8 cellular contexts compared by ENCODE assay signal in genomic region chr10:12042409-12042796, GRCh38. TPM values are rescaled to one million over a fixed set of nuclear protein-coding genes. Genes with fewer than 3 reads are reported as not detected.
DNase-seq lines count a peak whose midpoint lies in the region; ATAC-seq and TF ChIP-seq lines count a peak whose summit lies in the region.

No MANE protein-coding gene starts in this region.

- H3K4me1 Mint-ChIP-seq in activated CD8-positive, alpha-beta T cell treated with anti-CD3 and anti-CD28 coated beads for 36 hours (ENCODE audit: low read depth): peaks cover 33% of the 10 kb centered on the region
- peaks cover 30% of the 10 kb centered on the region for H3K4me1 Mint-ChIP-seq in nephron progenitor cell

- no peaks in the 10 kb centered on the region for H3K9me3 Mint-ChIP-seq in activated CD8-positive, alpha-beta T cell treated with anti-CD3 and anti-CD28 coated beads for 36 hours
- peaks cover 5% of the 10 kb centered on the region for H3K9me3 Mint-ChIP-seq in nephron progenitor cell

- no peaks in the 10 kb centered on the region for H3K9me3 ChIP-seq in thyroid gland

- H3K4me3 ChIP-seq in thyroid gland (replicated peaks in 1 of 3): peak overlapping the region; percentile 81 to 93 (median 84)

- POLR2A ChIA-PET in activated CD8-positive, alpha-beta T cell treated with anti-CD3 and anti-CD28 coated beads for 36 hours (lab: Charles Lee): interaction anchor here (0.6 to 3.2 kb wide), 15 partner anchors 11 to 448 kb away, joined by 3 to 26 read pairs (median 4); partner anchors contain the start of genes CDC123, DHTKD1 and NUDT5

- H3K4me3 Mint-ChIP-seq in activated CD8-positive, alpha-beta T cell treated with anti-CD3 and anti-CD28 coated beads for 36 hours: peak overlapping the region; percentile 100
- H3K4me3 Mint-ChIP-seq in nephron progenitor cell: peak overlapping the region; percentile 99

- no peaks in the 10 kb centered on the region for H3K27me3 ChIP-seq in thyroid gland

- TF ChIP-seq CTCF in activated CD8-positive, alpha-beta T cell treated with anti-CD3 and anti-CD28 coated beads for 36 hours (IDR thresholded peaks at IDR 0.05): no peak
- no peak for TF ChIP-seq CTCF in nephron progenitor cell (IDR thresholded peaks at IDR 0.05)
- no peak for TF ChIP-seq CTCF in thyroid gland (IDR thresholded peaks at IDR 0.05)

- intact Hi-C loops in Right ventricle myocardium inferior (cut with DNase I) (no loop called here), cardiac septum (cut with DNase I) (loop anchor here (10.0 kb wide), 1 partner anchor 152 kb away; the partner anchor contains the start of genes CDC123 and NUDT5), thyroid gland (cut with DNase I) (no loop called here)
- intact Hi-C loops in activated CD8-positive, alpha-beta T cell treated with anti-CD3 and anti-CD28 coated beads for 36 hours (cut with micrococcal nuclease): loop anchor here (10.0 kb wide), 2 partner anchors 82 to 152 kb away; partner anchors contain the start of genes CDC123, NUDT5 and SEC61A2

- ATAC-seq in Right ventricle myocardium inferior (peak; percentile 19), HG03571 (IDR thresholded peaks at IDR 0.05; ENCODE audit: unreplicated experiment) (peak; percentile 4), esophagus mucosa (peak; percentile 18)
- peak; percentile 32 for ATAC-seq in activated CD8-positive, alpha-beta T cell treated with anti-CD3 and anti-CD28 coated beads for 36 hours

- no peaks in the 10 kb centered on the region for H3K36me3 ChIP-seq in thyroid gland

- H3K27ac Mint-ChIP-seq in activated CD8-positive, alpha-beta T cell treated with anti-CD3 and anti-CD28 coated beads for 36 hours: peak overlapping the region; percentile 98
- H3K27ac Mint-ChIP-seq in nephron progenitor cell: peak overlapping the region; percentile 98

- H3K4me1 ChIP-seq in thyroid gland: peaks cover 7 to 13% of the 10 kb centered on the region in 2 donors

- H3K27me3 Mint-ChIP-seq in activated CD8-positive, alpha-beta T cell treated with anti-CD3 and anti-CD28 coated beads for 36 hours: no peaks in the 10 kb centered on the region
- peaks cover 4% of the 10 kb centered on the region for H3K27me3 Mint-ChIP-seq in nephron progenitor cell (ENCODE audit: low read depth, poor library complexity)

- peak overlapping the region; percentile 93 to 97 (median 94) for H3K27ac ChIP-seq in thyroid gland

- WGBS in thyroid gland, 2 donors: 4 to 5% methylated on average over 7 to 14 of the region's 31 CpGs

- TF ChIP-seq POLR2A in thyroid gland (IDR thresholded peaks at IDR 0.05): peak in 1 of 2 donors; percentile 65

- CTCF ChIA-PET in activated CD8-positive, alpha-beta T cell treated with anti-CD3 and anti-CD28 coated beads for 36 hours (lab: Charles Lee): interaction anchor here (1.4 to 1.9 kb wide), 2 partner anchors 86 to 259 kb away, joined by 3 to 5 read pairs; no protein-coding TSS in a partner anchor

- H3K36me3 Mint-ChIP-seq in activated CD8-positive, alpha-beta T cell treated with anti-CD3 and anti-CD28 coated beads for 36 hours (ENCODE audit: low read depth): peaks cover 13% of the 10 kb centered on the region
- H3K36me3 Mint-ChIP-seq in nephron progenitor cell (ENCODE audit: low read depth): peaks cover 15% of the 10 kb centered on the region

- DNase-seq in Right ventricle myocardium inferior (ENCODE audit: missing footprints) (peak; percentile 73), cardiac septum (ENCODE audit: low spot score) (no peak), nephron progenitor cell (peak; percentile 65), thyroid gland (peak; percentile 24 to 40), NCI-H2196 treated with DMSO at 0.1 percent for 48 hours (lab: John Stamatoyannopoulos, UW; ENCODE audit: unreplicated experiment) (no peak)
- peak; percentile 61 for DNase-seq in activated CD8-positive, alpha-beta T cell treated with anti-CD3 and anti-CD28 coated beads for 36 hours

RNA-seq across cellular contexts. Expression of gene UPF2, which starts 0.2 kb away (rescaled TPM):
- total RNA-seq in Right ventricle myocardium inferior (20.7 TPM), cardiac septum (15.2 TPM), esophagus mucosa (10.0 TPM), thyroid gland (10 to 100 TPM; 22.8 to 36.3 (median 26.6) TPM)
- 10 to 100 TPM; 27.9 to 29.4 TPM for total RNA-seq in activated CD8-positive, alpha-beta T cell treated with anti-CD3 and anti-CD28 coated beads for 36 hours

RNA-seq across cellular contexts. Expression of gene DHTKD1, which starts 26.4 kb away (rescaled TPM):
- 22.9 TPM for total RNA-seq in Right ventricle myocardium inferior
- total RNA-seq in cardiac septum: 25.0 TPM
- total RNA-seq in activated CD8-positive, alpha-beta T cell treated with anti-CD3 and anti-CD28 coated beads for 36 hours: 10 to 100 TPM; 13.1 to 13.5 TPM
- total RNA-seq in esophagus mucosa: 21.7 TPM
- 10 to 100 TPM; 29.1 to 80.2 (median 52.8) TPM for total RNA-seq in thyroid gland

Comparison
In these comparisons a context has a peak if more than half of its experiments do, and no peak if none do; other contexts are left out.
1. DNase-seq: peak in Right ventricle myocardium inferior (single experiment), activated CD8-positive, alpha-beta T cell treated with anti-CD3 and anti-CD28 coated beads for 36 hours (single experiment), nephron progenitor cell (single experiment) and thyroid gland (2 of 2); none in cardiac septum (single experiment) and NCI-H2196 treated with DMSO at 0.1 percent for 48 hours (single experiment).
2. intact Hi-C loops: an anchor here in cardiac septum (10.0 kb wide) and activated CD8-positive, alpha-beta T cell treated with anti-CD3 and anti-CD28 coated beads for 36 hours (10.0 kb wide); none called in Right ventricle myocardium inferior and thyroid gland.
3. Peak in every context shown above with its lines, with median percentiles within 50 percentile points of each other: ATAC-seq.